ENCODE assay signal across 7 cellular contexts in genomic region chr7:156900083-156900482, GRCh38. TPM values are rescaled to one million over a fixed set of nuclear protein-coding genes. Genes with fewer than 3 reads are reported as not detected.
DNase-seq lines count a peak whose midpoint lies in the region; ATAC-seq and TF ChIP-seq lines count a peak whose summit lies in the region.
"Not testable (repeated sequence)": the region's sequence is repeated elsewhere in the genome, so short reads cannot be mapped to it uniquely, and the experiment has no call there.

No MANE protein-coding gene starts in this region.

- WGBS in IMR-90 (ENCODE audit: extremely low coverage in 2 of 2, insufficient read length in 1 of 2), 2 experiments, result no CpG with 5 or more reads among the region's 10 CpGs
- WGBS in mammary epithelial cell (ENCODE audit: low coverage, missing lambda C conversion rate), result 68% methylated on average over 8 of the region's 10 CpGs

- H3K9me3 ChIP-seq in IMR-90 (ENCODE audit: control insufficient read depth, insufficient read depth, low read length); MG63; mammary epithelial cell (replicated peaks; ENCODE audit: insufficient read depth, low read length): not testable (repeated sequence)

- intact Hi-C loops in IMR-90 (cut with micrococcal nuclease), result not testable (repeated sequence)
- intact Hi-C loops in mammary epithelial cell (cut with micrococcal nuclease), result loop anchor here (10.0 kb wide), 1 partner anchor 235 kb away; the partner anchor contains the start of gene UBE3C

- not testable (repeated sequence) for H3K4ac ChIP-seq in IMR-90 (ENCODE audit: low read depth, low read length)

- dilution Hi-C loops in IMR-90 (cut with HindIII; ENCODE audit: low sequenced_read_pairs, unreplicated experiment); mammary epithelial cell (cut with HindIII; ENCODE audit: low sequenced_read_pairs): not testable (repeated sequence)

- H3K18ac ChIP-seq in IMR-90 (ENCODE audit: low read depth, low read length), result not testable (repeated sequence)

- H3K79me1 ChIP-seq in IMR-90 (ENCODE audit: low read depth in 1 of 2, low read length in 2 of 2), result not testable (repeated sequence)

- 0 out of 2 replicates have a peak overlapping the region, but pooled peaks have one; percentile 33 for H3K23ac ChIP-seq in IMR-90 (ENCODE audit: low read depth, low read length)

- not testable (repeated sequence) for H4K8ac ChIP-seq in IMR-90 (ENCODE audit: low read depth in 2 of 2, low read length in 2 of 2)

- not testable (repeated sequence) for TF ChIP-seq CTCF in IMR-90 (conservative IDR thresholded peaks at IDR 0.05; ENCODE audit: low read depth, low read length); mammary epithelial cell (conservative IDR thresholded peaks at IDR 0.05 in 1 of 2, IDR thresholded peaks at IDR 0.05 in 1 of 2; ENCODE audit: extremely low read depth in 1 of 2, insufficient read depth in 1 of 2, low read depth in 1 of 2, low read length in 2 of 2); fibroblast of villous mesenchyme (IDR thresholded peaks at IDR 0.05; ENCODE audit: insufficient read depth, low read depth, low read length)

- not testable (repeated sequence) for H3K4me2 ChIP-seq in IMR-90 (ENCODE audit: low read depth, low read length); mammary epithelial cell (ENCODE audit: insufficient read depth, low read depth, low read length)

- not testable (repeated sequence) for H4K20me1 ChIP-seq in IMR-90 (ENCODE audit: insufficient read depth, low read length); mammary epithelial cell (ENCODE audit: insufficient read depth, low read length)

- H2BK5ac ChIP-seq in IMR-90 (ENCODE audit: low read depth, low read length, poor library complexity, severe bottlenecking), result not testable (repeated sequence)

- not testable (repeated sequence) for H3K36me3 ChIP-seq in IMR-90 (ENCODE audit: control insufficient read depth, insufficient read depth, low read length); MG63; mammary epithelial cell (ENCODE audit: insufficient read depth, low read length)

- H3K14ac ChIP-seq in IMR-90 (replicated peaks; ENCODE audit: low read depth, low read length), result not testable (repeated sequence)

- H3K4me3 ChIP-seq in IMR-90 (ENCODE audit: insufficient read depth, low read depth, low read length); MG63; mammary epithelial cell (replicated peaks in 1 of 3; ENCODE audit: insufficient read depth in 1 of 3, low read depth in 2 of 3, low read length in 3 of 3); fibroblast of villous mesenchyme (ENCODE audit: low read depth, low read length): not testable (repeated sequence)

- peak; percentile 35 for DNase-seq in A172 (ENCODE audit: low spot score)
- peak; percentile 20 for DNase-seq in ELR (ENCODE audit: low read depth)
- not testable (repeated sequence) for DNase-seq in IMR-90
- DNase-seq in MG63, result peak; percentile 45
- DNase-seq in RPMI7951 (ENCODE audit: low read depth), result peak; percentile 35
- DNase-seq in mammary epithelial cell, result peak; percentile 27
- peak; percentile 38 for DNase-seq in fibroblast of villous mesenchyme (ENCODE audit: low read depth)

- H2AFZ ChIP-seq in IMR-90 (replicated peaks; ENCODE audit: low read length, poor library complexity); mammary epithelial cell (ENCODE audit: low read depth, low read length): not testable (repeated sequence)

- TF ChIP-seq POLR2A in IMR-90 (IDR thresholded peaks at IDR 0.05; ENCODE audit: low read depth, low read length), result not testable (repeated sequence)

- not testable (repeated sequence) for H2BK15ac ChIP-seq in IMR-90 (ENCODE audit: low read depth, low read length)

- CTCF ChIA-PET in IMR-90 (lab: Yijun Ruan, JAX); mammary epithelial cell (lab: Charles Lee; ENCODE audit: low non-redundant PET): not testable (repeated sequence)

- H3K27me3 ChIP-seq in IMR-90 (ENCODE audit: control insufficient read depth, insufficient read depth, low read length); MG63; mammary epithelial cell (ENCODE audit: insufficient read depth, low read length): not testable (repeated sequence)

- peak overlapping the region; percentile 34 for H2AK9ac ChIP-seq in IMR-90 (replicated peaks; ENCODE audit: low read depth, low read length, poor library complexity)

- not testable (repeated sequence) for H3K79me2 ChIP-seq in mammary epithelial cell (ENCODE audit: insufficient read depth, low read length)

- POLR2A ChIA-PET in IMR-90 (lab: Charles Lee; ENCODE audit: unreplicated experiment), result interaction anchor here (0.5 kb wide), 1 partner anchor 851 kb away, joined by 4 read pairs; no protein-coding TSS in a partner anchor

- not testable (repeated sequence) for H3K27ac ChIP-seq in IMR-90 (ENCODE audit: insufficient read depth, low read length); mammary epithelial cell (ENCODE audit: insufficient read depth, low read depth, low read length)

- not testable (repeated sequence) for H2AK5ac ChIP-seq in IMR-90 (ENCODE audit: low read depth, low read length)

- not testable (repeated sequence) for H3K9ac ChIP-seq in IMR-90 (ENCODE audit: low read depth, low read length); mammary epithelial cell (ENCODE audit: insufficient read depth, low read length)

- H2BK120ac ChIP-seq in IMR-90 (ENCODE audit: low read depth, low read length), result not testable (repeated sequence)

- BruUV-seq in IMR-90 (replicated peaks; lab: Mats Ljungman, UMichigan); mammary epithelial cell (replicated peaks; lab: Mats Ljungman, UMichigan): not testable (repeated sequence)

- not testable (repeated sequence) for TF ChIP-seq RAD21 in IMR-90 (IDR thresholded peaks at IDR 0.05; ENCODE audit: low read length)

- not testable (repeated sequence) for H4K5ac ChIP-seq in IMR-90 (ENCODE audit: low read depth, low read length)

- H2BK20ac ChIP-seq in IMR-90 (ENCODE audit: low read depth, low read length), result not testable (repeated sequence)

- not testable (repeated sequence) for H4K91ac ChIP-seq in IMR-90 (ENCODE audit: insufficient read depth, low read depth, low read length)

- in situ Hi-C loops in IMR-90 (cut with MboI; ENCODE audit: low sequenced_read_pairs); mammary epithelial cell (cut with MboI; ENCODE audit: low sequenced_read_pairs in 2 of 2): not testable (repeated sequence)

- not testable (repeated sequence) for H3K4me1 ChIP-seq in IMR-90 (ENCODE audit: control insufficient read depth, insufficient read depth, low read length)
- H3K4me1 ChIP-seq in mammary epithelial cell (ENCODE audit: insufficient read depth, low read length), result peaks cover 26% of the 10 kb centered on the region

- not testable (repeated sequence) for ATAC-seq in IMR-90 (ENCODE audit: low read depth)

- not testable (repeated sequence) for H3K56ac ChIP-seq in IMR-90 (ENCODE audit: extremely low read depth, insufficient read depth, low read length)

- H3K9me1 ChIP-seq in IMR-90 (ENCODE audit: insufficient read depth, low read length), result not testable (repeated sequence)

RNA-seq across cellular contexts. Expression of gene LMBR1, which starts 7.1 kb away (rescaled TPM):
- 47.2 and 60.4 TPM in 2 replicates for total RNA-seq in A172 (2014; rRNA removed; shearing (Covaris generic))
- total RNA-seq in IMR-90 (2012; rRNA removed) (19.9 and 30.3 TPM in 2 replicates), mammary epithelial cell (10 to 100 TPM; 63.7 to 65.6 TPM), fibroblast of villous mesenchyme (25.1 and 43.6 TPM in 2 replicates)
- polyA plus RNA-seq in IMR-90 (2012; rRNA removed) (9.3 and 11.9 TPM in 2 replicates), mammary epithelial cell (24.1 TPM)
- 5.0 and 12.5 TPM in 2 replicates for polyA plus RNA-seq in IMR-90 (2012; cell fraction: cytosol; rRNA removed)
- 11.8 and 15.5 TPM in 2 replicates for polyA plus RNA-seq in IMR-90 (2012; cell fraction: nucleus; rRNA removed; ENCODE audit: low replicate concordance)
- 23.8 and 60.9 TPM in 2 replicates for total RNA-seq in MG63 (2014; rRNA removed; shearing (Covaris generic); ENCODE audit: low replicate concordance)
- 54.8 and 58.7 TPM in 2 replicates for total RNA-seq in RPMI7951 (2014; rRNA removed; shearing (Covaris generic))
- 85.6 TPM for polyA minus RNA-seq in mammary epithelial cell

RNA-seq across cellular contexts. Expression of gene NOM1, which starts 49.4 kb away (rescaled TPM):
- 8.5 and 15.5 TPM in 2 replicates for total RNA-seq in A172 (2014; rRNA removed; shearing (Covaris generic))
- total RNA-seq in IMR-90 (2012; rRNA removed) (15.4 and 16.4 TPM in 2 replicates), mammary epithelial cell (10 to 100 TPM; 13.5 to 30.2 TPM), fibroblast of villous mesenchyme (15.8 and 19.0 TPM in 2 replicates)
- polyA plus RNA-seq in IMR-90 (2012; rRNA removed) (14.3 and 15.3 TPM in 2 replicates), mammary epithelial cell (8.2 TPM)
- polyA plus RNA-seq in IMR-90 (2012; cell fraction: cytosol; rRNA removed), result 3.5 and 6.4 TPM in 2 replicates
- 29.4 and 48.6 TPM in 2 replicates for polyA plus RNA-seq in IMR-90 (2012; cell fraction: nucleus; rRNA removed; ENCODE audit: low replicate concordance)
- 1.9 and 5.6 TPM in 2 replicates for total RNA-seq in MG63 (2014; rRNA removed; shearing (Covaris generic); ENCODE audit: low replicate concordance)
- 11.8 and 18.1 TPM in 2 replicates for total RNA-seq in RPMI7951 (2014; rRNA removed; shearing (Covaris generic))
- polyA minus RNA-seq in mammary epithelial cell, result 23.6 TPM
